Comparison of ENCODE assay signal across 27 cellular contexts in genomic region chr20:52167232-52167840, GRCh38.
"Had no signal": no experiment of that assay in that cellular context is flagged by ENCODE, and none has a peak within 500 bp of the region (broad histone marks: within the 10 kb centered on the region; RNA-seq: fewer than 3 reads in every experiment).

No MANE protein-coding gene starts in this region.

- H3K4me3 ChIP-seq: neural progenitor cell, ovary, psoas muscle, skin epidermis, smooth muscle cell, spleen, stomach, thoracic aorta, thyroid gland, tibial nerve, upper lobe of left lung, vagina had no signal

- H3K79me2 ChIP-seq: parathyroid adenoma had no signal

- DNase-seq: naive thymus-derived CD4-positive, alpha-beta T cell; natural killer cell; occipital lobe; ovary; posterior cingulate gyrus; psoas muscle; right cardiac atrium; spleen; stimulated activated CD4-positive, alpha-beta T cell treated with anti-CD3 and anti-CD28 coated beads, Interleukin-12 subunit alpha, Interleukin-12 subunit beta, amount 100 ng/mL, for 4 hours; stimulated activated CD4-positive, alpha-beta T cell treated with anti-CD3 and anti-CD28 coated beads, Interleukin-1b, Interleukin-23, amount 100 ng/mL, for 48 hours; stimulated activated CD4-positive, alpha-beta T cell treated with anti-CD3 and anti-CD28 coated beads, Interleukin-4, amount 100 ng/mL, for 24 hours; stimulated activated naive B cell treated with anti-CD40 and anti-IgM and Interleukin-4, amounts not matched to agents 10 μg/mL and 1 μg/mL and 100 μg/mL, for 72 hours; stimulated activated naive CD4-positive, alpha-beta T cell treated with Interleukin-2 at 50 U/mL for 16 hours; stomach; thyroid gland; trophoblast cell; upper lobe of left lung had no signal

- H3K27me3 ChIP-seq: neural progenitor cell, ovary, spleen, stomach, thyroid gland, tibial nerve, upper lobe of left lung, vagina had no signal

- H3K9me3 ChIP-seq: ovary, psoas muscle, thoracic aorta, thyroid gland, vagina had no signal

- H3K4me2 ChIP-seq: neural progenitor cell, smooth muscle cell had no signal

- H3K4me1 ChIP-seq: neural progenitor cell, psoas muscle, spleen, stomach, thyroid gland, tibial nerve, upper lobe of left lung, vagina had no signal

- ATAC-seq: naive thymus-derived CD4-positive, alpha-beta T cell; natural killer cell; psoas muscle; right cardiac atrium; sciatic nerve; stimulated activated effector memory CD8-positive, alpha-beta T cell treated with anti-CD3 and anti-CD28 coated beads, Interleukin-12 subunit alpha, Interleukin-12 subunit beta, amount 100 ng/mL, for 72 hours had no signal

- H3K9ac ChIP-seq: neural progenitor cell, parathyroid adenoma had no signal

- H2AFZ ChIP-seq: neural progenitor cell, parathyroid adenoma had no signal

- H3K36me3 ChIP-seq: neural progenitor cell, ovary had no signal

- H3K27ac ChIP-seq: neural progenitor cell, ovary, parathyroid adenoma, psoas muscle, skin epidermis, spleen, stomach, thoracic aorta, thyroid gland, tibial nerve, upper lobe of left lung, vagina had no signal

- FAIRE-seq: urothelium cell line had no signal
